Comparison of ENCODE assay signal across 18 cellular contexts in the genomic region with DNA sequence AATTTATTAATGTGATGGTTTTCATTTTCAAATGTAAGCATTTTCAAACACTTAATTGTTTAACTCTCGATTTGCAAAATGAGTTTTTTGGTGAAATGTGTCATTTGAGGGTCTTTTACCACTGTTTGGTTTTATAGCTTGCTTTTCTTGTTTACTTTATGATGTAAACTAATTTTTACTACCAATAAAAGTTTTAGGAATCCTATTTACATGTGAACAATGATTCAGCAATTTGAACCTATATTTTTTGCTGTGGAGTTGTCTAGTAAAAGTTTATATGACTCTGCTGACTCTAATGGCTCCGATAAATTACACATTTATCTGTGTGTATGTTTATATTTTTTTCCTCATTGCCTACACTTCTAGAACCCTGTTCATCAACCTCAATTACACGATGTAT.
"Had no signal": no experiment of that assay in that cellular context is flagged by ENCODE, and none has a peak within 500 bp of the region (broad histone marks: within the 10 kb centered on the region; RNA-seq: fewer than 3 reads in every experiment).

No MANE protein-coding gene starts in this region.

- H3K36me3 ChIP-seq: gastroesophageal sphincter, spleen, tibial artery had no signal

- H3K27me3 ChIP-seq: gastroesophageal sphincter, spleen, tibial artery had no signal

- ATAC-seq: esophagus mucosa; naive thymus-derived CD4-positive, alpha-beta T cell; stimulated activated naive CD8-positive, alpha-beta T cell treated with anti-CD3 and anti-CD28 coated beads, Interleukin-15, Interleukin-2, amounts not matched to agents 100 U/mL and 50 U/mL, for 24 hours; T-cell; WTC11 had no signal

- H3K27ac ChIP-seq: spleen, tibial artery had no signal

- H3K9me3 ChIP-seq: gastroesophageal sphincter, mucosa of descending colon, tibial artery had no signal

- DNase-seq: activated gamma-delta T cell treated with Interleukin-2 at 50 U/mL for 16 hours; activated T-cell treated with anti-CD3 and anti-CD28 coated beads, Interleukin-2, amount 50 U/mL, for 1 hour; caudate nucleus; effector CD4-positive, alpha-beta T cell; head of caudate nucleus; left ventricle myocardium superior; naive thymus-derived CD4-positive, alpha-beta T cell; occipital lobe; posterior cingulate gyrus; spleen; stimulated activated CD4-positive, alpha-beta T cell treated with anti-CD3 and anti-CD28 coated beads, Interleukin-4, amount 100 ng/mL, for 24 hours; stimulated activated naive CD8-positive, alpha-beta T cell treated with anti-CD3 and anti-CD28 coated beads, Interleukin-15, Interleukin-2, amounts not matched to agents 100 U/mL and 50 U/mL, for 24 hours; T-cell had no signal

- H3K4me3 ChIP-seq: gastroesophageal sphincter, mucosa of descending colon, spleen, tibial artery had no signal
